ENCODE assay signal across 1 cellular context in genomic region chr5:177363565-177363964, GRCh38.
TF ChIP-seq lines count a peak whose summit lies in the region.

No MANE protein-coding gene starts in this region.

TF ChIP-seq in K562, 482 proteins besides CTCF, POLR2A, EP300 and RAD21 (continued from another document):
- TF ChIP-seq MGA (IDR thresholded peaks at IDR 0.05) = no peak
- TF ChIP-seq ZNF592 (IDR thresholded peaks at IDR 0.05) = no peak
- no peak for TF ChIP-seq JUND (IDR thresholded peaks at IDR 0.05; ENCODE audit: borderline replicate concordance, low read depth, low read length)
- TF ChIP-seq JUND (tag; IDR thresholded peaks at IDR 0.05; ENCODE audit: borderline replicate concordance, low read depth, low read length) = no peak
- TF ChIP-seq ZSCAN29 (IDR thresholded peaks at IDR 0.05) = no peak
- TF ChIP-seq YBX1 (IDR thresholded peaks at IDR 0.05) = no peak
- TF ChIP-seq ZNF274 (IDR thresholded peaks at IDR 0.05; ENCODE audit: borderline replicate concordance, low read depth, low read length) = no peak
- no peak for TF ChIP-seq ZKSCAN3 (CRISPR knock-in tag; IDR thresholded peaks at IDR 0.05)
- peak; percentile 100 for TF ChIP-seq BCOR (IDR thresholded peaks at IDR 0.05)
- no peak for TF ChIP-seq ELK1 (CRISPR knock-in tag; IDR thresholded peaks at IDR 0.05)
- TF ChIP-seq ZNF124 (CRISPR knock-in tag; IDR thresholded peaks at IDR 0.05) = no peak
- TF ChIP-seq TAF7 (tag; IDR thresholded peaks at IDR 0.05) = no peak
- no peak for TF ChIP-seq THRAP3 (IDR thresholded peaks at IDR 0.05; ENCODE audit: borderline replicate concordance)
- no peak for TF ChIP-seq WHSC1 (IDR thresholded peaks at IDR 0.05; ENCODE audit: low read length)
- TF ChIP-seq ZNF217 (CRISPR knock-in tag; IDR thresholded peaks at IDR 0.05) = no peak
- TF ChIP-seq CTCFL (IDR thresholded peaks at IDR 0.05; ENCODE audit: borderline replicate concordance, insufficient read depth, low read depth, low read length, poor library complexity, severe bottlenecking) = no peak
- peak; percentile 35 for TF ChIP-seq DACH1 (IDR thresholded peaks at IDR 0.05; ENCODE audit: partially characterized antibody)
- TF ChIP-seq ATF3 (IDR thresholded peaks at IDR 0.05) = no peak
- no peak for TF ChIP-seq ATF3 (CRISPR knock-in tag; conservative IDR thresholded peaks at IDR 0.05)
- TF ChIP-seq ZBTB43 (CRISPR knock-in tag; IDR thresholded peaks at IDR 0.05) = no peak
- TF ChIP-seq BRD9 (IDR thresholded peaks at IDR 0.05; ENCODE audit: low read depth, partially characterized antibody) = peak; percentile 87
- TF ChIP-seq E2F6 (IDR thresholded peaks at IDR 0.05; ENCODE audit: borderline replicate concordance in 1 of 2, extremely low read depth in 1 of 2, insufficient read depth in 1 of 2, insufficient read length in 1 of 2, low read depth in 1 of 2, low read length in 1 of 2, poor library complexity in 1 of 2, severe bottlenecking in 1 of 2) = no peak
- TF ChIP-seq ZSCAN32 (CRISPR knock-in tag; IDR thresholded peaks at IDR 0.05) = no peak
- TF ChIP-seq ZNF583 (CRISPR knock-in tag; IDR thresholded peaks at IDR 0.05) = no peak
- TF ChIP-seq KLF16 (IDR thresholded peaks at IDR 0.05) = no peak
TF ChIP-seq in K562: peak in this region for 27.
